21 cellular contexts compared by ENCODE assay signal in genomic region chr12:71353607-71354006, GRCh38.
"Had no signal": no experiment of that assay in that cellular context is flagged by ENCODE, and none has a peak within 500 bp of the region (broad histone marks: within the 10 kb centered on the region; RNA-seq: fewer than 3 reads in every experiment).

No MANE protein-coding gene starts in this region.

- H3K4me1 Mint-ChIP-seq: mesothelial cell of epicardium had no signal

- H3K4me3 ChIP-seq: colonic mucosa, gastroesophageal sphincter, heart right ventricle, left lung, lower lobe of right lung, mucosa of descending colon had no signal

- H3K27ac Mint-ChIP-seq: dendritic cell treated with granulocyte-macrophage colony-stimulating factor and Interleukin-4, amounts not matched to agents 40 ng/mL and 50 ng/mL, for 4 days; effector memory CD8-positive, alpha-beta T cell; endodermal cell; mesothelial cell of epicardium had no signal

- H3K36me3 Mint-ChIP-seq: mesothelial cell of epicardium, naive B cell had no signal

- H3K4me1 ChIP-seq: colonic mucosa, foreskin keratinocyte, gastroesophageal sphincter, heart right ventricle, left lung, lower lobe of right lung had no signal

- H3K9me3 ChIP-seq: colonic mucosa, gastroesophageal sphincter, left lung, lower lobe of right lung, mucosa of descending colon had no signal

- H3K9me3 Mint-ChIP-seq: mesothelial cell of epicardium had no signal

- H3K27me3 ChIP-seq: colonic mucosa, foreskin keratinocyte, gastroesophageal sphincter, heart right ventricle, left lung had no signal

- DNase-seq: colonic mucosa; cortex of kidney; effector CD8-positive, alpha-beta T cell; effector memory CD8-positive, alpha-beta T cell; endodermal cell; erythroblast; foreskin keratinocyte; head of caudate nucleus; heart right ventricle; hippocampal formation; left cardiac atrium; left lung; left ventricle myocardium superior; lower lobe of right lung; mesenchymal stem cell; mucosa of descending colon; naive B cell had no signal

- H3K4me3 Mint-ChIP-seq: dendritic cell treated with granulocyte-macrophage colony-stimulating factor and Interleukin-4, amounts not matched to agents 40 ng/mL and 50 ng/mL, for 4 days; effector memory CD8-positive, alpha-beta T cell; endodermal cell; mesothelial cell of epicardium; naive B cell had no signal

- H3K27me3 Mint-ChIP-seq: dendritic cell treated with granulocyte-macrophage colony-stimulating factor and Interleukin-4, amounts not matched to agents 40 ng/mL and 50 ng/mL, for 4 days; effector memory CD8-positive, alpha-beta T cell; naive B cell had no signal

- H3K36me3 ChIP-seq: colonic mucosa, gastroesophageal sphincter, heart right ventricle, left lung, lower lobe of right lung had no signal

- H3K27ac ChIP-seq: colonic mucosa, epithelial cell of prostate, foreskin keratinocyte, gastroesophageal sphincter, heart right ventricle, left lung, lower lobe of right lung had no signal
